ENCODE assay signal across 30 cellular contexts in genomic region chr6:159683722-159684304, GRCh38.
"Had no signal": no experiment of that assay in that cellular context is flagged by ENCODE, and none has a peak within 500 bp of the region (broad histone marks: within the 10 kb centered on the region; RNA-seq: fewer than 3 reads in every experiment).

No MANE protein-coding gene starts in this region.

- H3K9me3 ChIP-seq: adrenal gland, body of pancreas, colonic mucosa, gastroesophageal sphincter, ovary, suprapubic skin, tibial artery had no signal

- FAIRE-seq: kidney had no signal

- H3K9me3 Mint-ChIP-seq: activated B cell treated with CpG ODN at 0.5 μM for 24 hours; naive B cell; nephron progenitor cell; T-helper 2 cell treated with Interferon-gamma antibody and Interleukin-4, amounts not matched to agents 5 μg/mL and 100 μg/mL, for 36 hours had no signal

- DNase-seq: activated B cell treated with CpG ODN at 0.5 μM for 24 hours; activated CD4-positive, alpha-beta T cell treated with anti-CD3 and anti-CD28 coated beads, Interleukin-2, amount 50 U/mL, for 1 hour; activated effector memory CD4-positive, alpha-beta T cell treated with Interleukin-2 at 50 U/mL for 16 hours; activated naive CD4-positive, alpha-beta T cell treated with Interleukin-2 at 50 U/mL for 16 hours; adrenal gland; aorta; body of pancreas; cerebellar nuclear complex; colonic mucosa; dorsolateral prefrontal cortex; effector memory CD4-positive, alpha-beta T cell; hippocampal formation; kidney; left colon; naive B cell; nephron progenitor cell; ovary; retina; stimulated activated CD4-positive, alpha-beta T cell treated with anti-CD3 and anti-CD28 coated beads, Interleukin-15, amount 100 ng/mL, for 24 hours; stimulated activated CD4-positive, alpha-beta T cell treated with anti-CD3 and anti-CD28 coated beads, Interleukin-2, amount 100 ng/mL, for 24 hours; stimulated activated naive CD4-positive, alpha-beta T cell; T-helper 1 cell; tibial artery had no signal

- H3K27me3 Mint-ChIP-seq: activated B cell treated with CpG ODN at 0.5 μM for 24 hours; activated naive CD8-positive, alpha-beta T cell; naive B cell; progenitor cell of endocrine pancreas had no signal

- H3K36me3 ChIP-seq: ovary had no signal

- ATAC-seq: body of pancreas, gastroesophageal sphincter, left colon had no signal

- H3K27ac ChIP-seq: adrenal gland, cardiac muscle cell, colonic mucosa, dorsolateral prefrontal cortex, gastroesophageal sphincter, ovary, suprapubic skin, tibial artery had no signal

- H3K4me3 ChIP-seq: adrenal gland, body of pancreas, cardiac muscle cell, colonic mucosa, dorsolateral prefrontal cortex, gastroesophageal sphincter, lung, ovary, suprapubic skin, tibial artery had no signal

- H3K4me1 Mint-ChIP-seq: activated B cell treated with CpG ODN at 0.5 μM for 24 hours, nephron progenitor cell had no signal

- H3K27ac Mint-ChIP-seq: activated B cell treated with CpG ODN at 0.5 μM for 24 hours; activated naive CD8-positive, alpha-beta T cell; naive B cell; nephron progenitor cell; progenitor cell of endocrine pancreas; T-helper 2 cell treated with Interferon-gamma antibody and Interleukin-4, amounts not matched to agents 5 μg/mL and 100 μg/mL, for 36 hours had no signal

- H3K4me3 Mint-ChIP-seq: activated B cell treated with CpG ODN at 0.5 μM for 24 hours; activated naive CD8-positive, alpha-beta T cell; naive B cell; nephron progenitor cell; T-helper 2 cell treated with Interferon-gamma antibody and Interleukin-4, amounts not matched to agents 5 μg/mL and 100 μg/mL, for 36 hours had no signal

- H3K27me3 ChIP-seq: adrenal gland, body of pancreas, cardiac muscle cell, colonic mucosa, dorsolateral prefrontal cortex, gastroesophageal sphincter, ovary, suprapubic skin, tibial artery had no signal
